In the genomic region with DNA sequence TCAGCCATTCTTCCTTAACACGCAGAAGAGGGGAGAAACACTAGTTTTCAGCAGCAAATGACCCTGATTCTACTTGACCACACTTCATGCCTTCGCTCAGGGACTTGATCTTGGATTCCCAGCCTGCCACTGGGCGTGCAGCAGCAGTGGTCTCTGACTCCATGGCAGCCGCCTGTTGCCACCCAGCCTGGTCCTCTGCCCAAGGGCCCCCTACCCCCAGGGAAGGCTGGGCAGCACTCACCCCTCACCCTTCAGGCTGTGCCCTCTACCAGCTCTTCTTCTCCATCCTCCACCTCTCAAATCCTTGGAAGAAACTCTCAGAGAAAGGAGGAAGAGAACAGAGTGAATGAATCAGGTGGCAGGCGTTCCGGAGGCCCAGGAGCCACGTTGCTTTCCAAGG, we compare ENCODE assay signal across 1 cellular context.
A peak's percentile ranks its signal among the peaks of the same experiment; 100 is the strongest.
TF ChIP-seq lines count a peak whose summit lies in the region.

No MANE protein-coding gene starts in this region.

TF ChIP-seq in HepG2, 621 proteins besides CTCF, POLR2A, EP300 and RAD21:
- TF ChIP-seq AGO2 (optimal IDR thresholded peaks at IDR 0.05; ENCODE audit: low read depth, low read length), result peak; percentile 50
- TF ChIP-seq ZNF484 (CRISPR knock-in tag; IDR thresholded peaks at IDR 0.05; ENCODE audit: borderline replicate concordance, low read depth), result no peak
- no peak for TF ChIP-seq ZNF160 (CRISPR knock-in tag; IDR thresholded peaks at IDR 0.05)
